ENCODE assay signal across 4 cellular contexts in the genomic region with DNA sequence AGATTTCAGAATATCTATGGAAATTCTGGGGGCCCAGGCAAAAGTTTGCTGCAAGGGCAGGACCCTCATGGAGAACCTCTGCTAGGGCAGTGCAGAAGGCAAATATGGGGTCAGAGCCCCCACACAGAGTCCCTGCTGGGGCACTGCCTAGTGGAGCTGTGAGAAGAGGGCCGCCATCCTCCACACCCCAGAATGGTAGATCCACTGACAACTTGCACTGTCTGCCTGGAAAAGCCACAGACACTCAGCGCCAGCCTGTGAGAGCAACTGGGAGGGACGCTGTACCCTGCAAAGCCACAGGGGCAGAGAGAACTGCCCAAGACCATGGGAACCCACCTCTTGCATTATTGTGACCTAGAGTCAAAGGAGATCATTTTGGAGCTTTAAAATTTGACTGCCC. TPM values are rescaled to one million over a fixed set of nuclear protein-coding genes. Genes with fewer than 3 reads are reported as not detected.
"Had no signal": no experiment of that assay in that cellular context is flagged by ENCODE, and none has a peak within 500 bp of the region (broad histone marks: within the 10 kb centered on the region; RNA-seq: fewer than 3 reads in every experiment).

No MANE protein-coding gene starts in this region.

- DNase-seq: GDM1, GF-D8 had no signal

- ATAC-seq: GM12878 had no signal

RNA-seq across cellular contexts. Expression of gene EPB42, which starts 21.8 kb away (rescaled TPM):
- total RNA-seq: G401, GM12878 had no signal
- polyA plus RNA-seq: GM12878 had no signal
